ENCODE assay signal across 8 cellular contexts in genomic region chr7:29955799-29956476, GRCh38. TPM values are rescaled to one million over a fixed set of nuclear protein-coding genes. Genes with fewer than 3 reads are reported as not detected.
DNase-seq lines count a peak whose midpoint lies in the region; ATAC-seq and TF ChIP-seq lines count a peak whose summit lies in the region.

No MANE protein-coding gene starts in this region.

- H3K9me3 ChIP-seq in breast epithelium = no peaks in the 10 kb centered on the region

- H3K4me1 Mint-ChIP-seq in nephron progenitor cell = peaks cover 26% of the 10 kb centered on the region

- peaks cover 66% of the 10 kb centered on the region for H3K36me3 Mint-ChIP-seq in nephron progenitor cell (ENCODE audit: low read depth)

- H3K4me1 ChIP-seq in breast epithelium = no peaks in the 10 kb centered on the region

- no peaks in the 10 kb centered on the region for H3K36me3 ChIP-seq in breast epithelium

- no peaks in the 10 kb centered on the region for H3K9me3 Mint-ChIP-seq in nephron progenitor cell

- intact Hi-C loops in breast epithelium (cut with DNase I; ENCODE audit: low total_unique reads) = no loop called here

- no peak overlapping the region for H3K4me3 Mint-ChIP-seq in nephron progenitor cell

- TF ChIP-seq POLR2A in breast epithelium (IDR thresholded peaks at IDR 0.05) = no peak

- H3K27me3 ChIP-seq in breast epithelium = no peaks in the 10 kb centered on the region

- TF ChIP-seq CTCF in nephron progenitor cell (IDR thresholded peaks at IDR 0.05) (no peak), breast epithelium (IDR thresholded peaks at IDR 0.05) (no peak)

- ATAC-seq in GM18907 (IDR thresholded peaks at IDR 0.05; ENCODE audit: unreplicated experiment) (peak; percentile 91), HG02610 (IDR thresholded peaks at IDR 0.05; ENCODE audit: unreplicated experiment) (peak; percentile 78), GM19324 (IDR thresholded peaks at IDR 0.05; ENCODE audit: low FRiP score, unreplicated experiment) (no peak)

- DNase-seq in OCI-M1 (lab: John Stamatoyannopoulos, UW) (peak; percentile 10), nephron progenitor cell (no peak), breast epithelium (ENCODE audit: low spot score in 2 of 2) (no peak), NCI-H2196 (lab: John Stamatoyannopoulos, UW; ENCODE audit: unreplicated experiment) (no peak), NCI-H146 treated with DMSO at 0.1 percent for 48 hours (lab: John Stamatoyannopoulos, UW; ENCODE audit: unreplicated experiment) (no peak)

- H3K27ac ChIP-seq in breast epithelium = no peak overlapping the region

- H3K27me3 Mint-ChIP-seq in nephron progenitor cell (ENCODE audit: low read depth, poor library complexity) = peaks cover 2% of the 10 kb centered on the region

- H3K4me3 ChIP-seq in breast epithelium = no peak overlapping the region

- peak overlapping the region; percentile 60 for H3K27ac Mint-ChIP-seq in nephron progenitor cell

RNA-seq across cellular contexts. Expression of gene SCRN1, which starts 33.7 kb away (rescaled TPM):
- 10 to 100 TPM; 25.9 to 32.0 (median 31.5) TPM for total RNA-seq in breast epithelium
